ENCODE assay signal across 22 cellular contexts in genomic region chr13:34360702-34361101, GRCh38.
"Had no signal": no experiment of that assay in that cellular context is flagged by ENCODE, and none has a peak within 500 bp of the region (broad histone marks: within the 10 kb centered on the region; RNA-seq: fewer than 3 reads in every experiment).

No MANE protein-coding gene starts in this region.

- DNase-seq: effector CD4-positive, alpha-beta T cell; immature natural killer cell; kidney; left colon; left ventricle myocardium superior; naive thymus-derived CD4-positive, alpha-beta T cell; nephron progenitor cell; right lobe of liver; spleen; stimulated activated CD4-positive, alpha-beta T cell treated with anti-CD3 and anti-CD28 coated beads, Interleukin-15, amount 100 ng/mL, for 24 hours; stimulated activated CD4-positive, alpha-beta T cell treated with anti-CD3 and anti-CD28 coated beads, Interleukin-1b, Interleukin-23, amount 100 ng/mL, for 48 hours; stimulated activated CD4-positive, alpha-beta T cell treated with anti-CD3 and anti-CD28 coated beads, Interleukin-4, amount 100 ng/mL, for 24 hours; tibial artery; upper lobe of right lung had no signal

- H3K27me3 ChIP-seq: esophagus muscularis mucosa, gastroesophageal sphincter, right lobe of liver, spleen, tibial artery, upper lobe of right lung, vagina had no signal

- H3K4me3 ChIP-seq: esophagus muscularis mucosa, gastroesophageal sphincter, lung, prostate gland, right lobe of liver, spleen, tibial artery, upper lobe of right lung, vagina had no signal

- FAIRE-seq: colon, kidney had no signal

- H3K9ac ChIP-seq: parathyroid adenoma had no signal

- ATAC-seq: gastroesophageal sphincter; left colon; left ventricle myocardium superior; naive thymus-derived CD4-positive, alpha-beta T cell; right lobe of liver; stimulated activated memory B cell treated with anti-CD40 and anti-IgM and Interleukin-4, amounts not matched to agents 10 μg/mL and 1 μg/mL and 100 μg/mL, for 72 hours; upper lobe of right lung had no signal

- H3K4me1 ChIP-seq: gastroesophageal sphincter, parathyroid adenoma, prostate gland, right lobe of liver, upper lobe of right lung, vagina had no signal

- H3K9me3 ChIP-seq: esophagus muscularis mucosa, gastroesophageal sphincter, prostate gland, right lobe of liver, tibial artery, upper lobe of right lung, vagina had no signal

- H2AFZ ChIP-seq: parathyroid adenoma had no signal

- H3K27ac ChIP-seq: esophagus muscularis mucosa, gastroesophageal sphincter, parathyroid adenoma, prostate gland, right lobe of liver, spleen, tibial artery, upper lobe of right lung, vagina had no signal

- H3K79me2 ChIP-seq: parathyroid adenoma had no signal

- H3K36me3 ChIP-seq: esophagus muscularis mucosa, gastroesophageal sphincter, prostate gland, right lobe of liver, spleen, tibial artery, upper lobe of right lung, vagina had no signal
